15 cellular contexts compared by ENCODE assay signal in genomic region chr13:50928088-50928487, GRCh38.
"Had no signal": no experiment of that assay in that cellular context is flagged by ENCODE, and none has a peak within 500 bp of the region (broad histone marks: within the 10 kb centered on the region; RNA-seq: fewer than 3 reads in every experiment).

No MANE protein-coding gene starts in this region.

- H3K27me3 Mint-ChIP-seq: activated T-helper 17 cell treated with anti-CD3 and anti-CD28 coated beads, Interleukin-2, amount 50 U/mL, for 72 hours; naive B cell had no signal

- H3K4me1 ChIP-seq: neural progenitor cell had no signal

- DNase-seq: activated CD4-positive, alpha-beta T cell treated with anti-CD3 and anti-CD28 coated beads, Interleukin-2, amount 50 U/mL, for 1 hour; activated CD4-positive, CD25-positive, alpha-beta regulatory T cell; activated naive CD4-positive, alpha-beta T cell treated with Interleukin-2 at 50 U/mL for 16 hours; caudate nucleus; effector CD8-positive, alpha-beta T cell; head of caudate nucleus; immature natural killer cell; naive B cell; ovary; stimulated activated CD4-positive, alpha-beta T cell treated with anti-CD3 and anti-CD28 coated beads, Interleukin-12 subunit alpha, Interleukin-12 subunit beta, amount 100 ng/mL, for 4 hours; stimulated activated CD4-positive, alpha-beta T cell treated with anti-CD3 and anti-CD28 coated beads, Interleukin-2, amount 100 ng/mL, for 24 hours had no signal

- H3K9ac ChIP-seq: neural progenitor cell had no signal

- H3K27me3 ChIP-seq: neural progenitor cell, ovary had no signal

- ATAC-seq: activated T-helper 17 cell treated with anti-CD3 and anti-CD28 coated beads, Interleukin-2, amount 50 U/mL, for 72 hours had no signal

- H3K27ac Mint-ChIP-seq: activated T-helper 17 cell treated with anti-CD3 and anti-CD28 coated beads, Interleukin-2, amount 50 U/mL, for 72 hours; neural progenitor cell; T-helper 2 cell treated with Interferon-gamma antibody and Interleukin-4, amounts not matched to agents 5 μg/mL and 100 μg/mL, for 36 hours had no signal

- H3K4me2 ChIP-seq: neural progenitor cell had no signal

- H3K27ac ChIP-seq: neural progenitor cell, ovary had no signal

- H3K4me3 ChIP-seq: lung, neural progenitor cell, ovary had no signal

- H3K36me3 ChIP-seq: neural progenitor cell, ovary had no signal

- H3K4me3 Mint-ChIP-seq: activated T-helper 17 cell treated with anti-CD3 and anti-CD28 coated beads, Interleukin-2, amount 50 U/mL, for 72 hours; immature natural killer cell; neural progenitor cell; T-helper 2 cell treated with Interferon-gamma antibody and Interleukin-4, amounts not matched to agents 5 μg/mL and 100 μg/mL, for 36 hours had no signal
